Comparison of ENCODE assay signal across 9 cellular contexts in genomic region chr16:88436796-88437195, GRCh38. TPM values are rescaled to one million over a fixed set of nuclear protein-coding genes. Genes with fewer than 3 reads are reported as not detected.
"Had no signal": no experiment of that assay in that cellular context is flagged by ENCODE, and none has a peak within 500 bp of the region (broad histone marks: within the 10 kb centered on the region; RNA-seq: fewer than 3 reads in every experiment).

No MANE protein-coding gene starts in this region.

- H3K9me3 ChIP-seq: adrenal gland, Peyer's patch, SJSA1 had no signal

- H3K4me1 ChIP-seq: adrenal gland, SJSA1 had no signal

- H3K27me3 ChIP-seq: Peyer's patch, SJSA1 had no signal

- H3K36me3 ChIP-seq: adrenal gland, Peyer's patch had no signal

- H3K27ac ChIP-seq: adrenal gland, Peyer's patch, SJSA1, VCaP had no signal

- H3K4me3 ChIP-seq: adrenal gland, Peyer's patch, SJSA1 had no signal

- DNase-seq: NCI-H187, NCI-H2029 treated with DMSO at 0.1 percent for 48 hours, NCI-H510A treated with DMSO at 0.1 percent for 48 hours had no signal

- FAIRE-seq: bronchial epithelial cell had no signal

RNA-seq across cellular contexts. Expression of gene ZNF469, which starts 54.0 kb away (rescaled TPM):
- total RNA-seq: MCF 10A had no signal
